23 cellular contexts compared by ENCODE assay signal in the genomic region with DNA sequence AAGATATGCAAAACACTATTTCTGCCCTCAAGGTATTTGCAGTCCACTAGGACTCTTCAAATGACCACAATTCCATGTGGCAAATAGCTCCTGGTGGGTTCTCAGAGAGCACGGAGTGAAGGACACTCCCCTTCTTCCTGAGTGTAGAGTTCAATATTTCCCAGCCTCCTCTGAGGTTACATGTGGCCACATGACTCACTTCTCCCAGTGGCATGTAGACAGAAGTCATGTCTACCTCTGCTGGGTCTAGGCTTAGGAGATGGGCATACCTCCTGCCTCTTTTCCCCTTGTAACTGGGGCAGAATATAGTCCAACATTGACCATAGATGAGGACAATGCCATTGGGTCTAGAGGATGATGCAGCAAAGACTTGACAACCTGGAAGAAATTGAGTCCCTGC.
DNase-seq lines count a peak whose midpoint lies in the region; ATAC-seq, FAIRE-seq and TF ChIP-seq lines count a peak whose summit lies in the region.
"Had no signal": no experiment of that assay in that cellular context is flagged by ENCODE, and none has a peak within 500 bp of the region (broad histone marks: within the 10 kb centered on the region; RNA-seq: fewer than 3 reads in every experiment).

No MANE protein-coding gene starts in this region.

- peaks cover 2% of the 10 kb centered on the region for H3K27me3 Mint-ChIP-seq in activated CD8-positive, alpha-beta memory T cell treated with anti-CD3 and anti-CD28 coated beads, Interleukin-2, amount 10 ng/mL, durations not matched to agents 7 days and 5 days

- H3K9me3 Mint-ChIP-seq in activated CD8-positive, alpha-beta memory T cell treated with anti-CD3 and anti-CD28 coated beads, Interleukin-2, amount 10 ng/mL, durations not matched to agents 7 days and 5 days (ENCODE audit: low read depth) = no peaks in the 10 kb centered on the region

- CTCF ChIA-PET in activated CD8-positive, alpha-beta memory T cell treated with anti-CD3 and anti-CD28 coated beads, Interleukin-2, amount 10 ng/mL, durations not matched to agents 7 days and 5 days (lab: Charles Lee) = no interaction called here

- H3K4me3 Mint-ChIP-seq in activated CD8-positive, alpha-beta memory T cell treated with anti-CD3 and anti-CD28 coated beads, Interleukin-2, amount 10 ng/mL, durations not matched to agents 7 days and 5 days = no peak overlapping the region
- H3K4me3 Mint-ChIP-seq: CD4-positive, alpha-beta memory T cell had no signal

- no peaks in the 10 kb centered on the region for H3K27me3 ChIP-seq in WERI-Rb-1 (ENCODE audit: insufficient read depth, low read depth, severe bottlenecking)
- H3K27me3 ChIP-seq in small intestine (ENCODE audit: control insufficient read depth in 2 of 2, insufficient read depth in 2 of 2, low read length in 2 of 2) = no peaks in the 10 kb centered on the region
- H3K27me3 ChIP-seq: BE2C had no signal

- WGBS in small intestine, 3 donors = 28 to 43% (median 38%) methylated on average over 1 of the region's 1 CpG

- ATAC-seq in activated CD8-positive, alpha-beta memory T cell treated with anti-CD3 and anti-CD28 coated beads, Interleukin-2, amount 10 ng/mL, durations not matched to agents 7 days and 5 days = no peak
- ATAC-seq: A549, HepG2 had no signal

- H3K4me3 ChIP-seq in NB4 (ENCODE audit: low read depth, low read length) (no peak overlapping the region), WERI-Rb-1 (ENCODE audit: low read depth, low read length) (no peak overlapping the region), small intestine (ENCODE audit: low read depth in 1 of 2, low read length in 2 of 2) (no peak overlapping the region)
- H3K4me3 ChIP-seq: A549, HAP-1 had no signal

- peaks cover 4 to 5% of the 10 kb centered on the region in 2 donors for H3K4me1 ChIP-seq in small intestine (ENCODE audit: control insufficient read depth in 2 of 2, insufficient read depth in 1 of 2, low read depth in 1 of 2, low read length in 1 of 2)
- H3K4me1 ChIP-seq: A549, HAP-1 had no signal

- H3K27ac ChIP-seq in WERI-Rb-1 = peak overlapping the region; percentile 27; the same call in 1 of the 2 replicates
- H3K27ac ChIP-seq in small intestine (ENCODE audit: low read depth in 1 of 2, low read length in 1 of 2) = no peak overlapping the region
- H3K27ac ChIP-seq: A549, C4-2B had no signal

- TF ChIP-seq POLR2A in NB4 (IDR thresholded peaks at IDR 0.05; ENCODE audit: extremely low read depth, insufficient read length) = no peak

- DNase-seq in activated CD8-positive, alpha-beta memory T cell treated with anti-CD3 and anti-CD28 coated beads, Interleukin-2, amount 10 ng/mL, durations not matched to agents 7 days and 5 days = peak; percentile 8
- no peak for DNase-seq in activated CD8-positive, alpha-beta memory T cell treated with anti-CD3 and anti-CD28 coated beads, Interleukin-2, amount 50 U/mL, for 4 hours
- peak; percentile 26 for DNase-seq in NB4 (ENCODE audit: low read depth)
- no peak for DNase-seq in WERI-Rb-1
- peak; percentile 55 for DNase-seq in small intestine
- no peak for DNase-seq in OCI-M2 (lab: John Stamatoyannopoulos, UW; ENCODE audit: unreplicated experiment)
- DNase-seq in GM20000 (ENCODE audit: low spot score) = no peak
- DNase-seq in NCI-H128 (lab: John Stamatoyannopoulos, UW; ENCODE audit: unreplicated experiment) = no peak
- DNase-seq: BE2C; CD4-positive, alpha-beta memory T cell; COR-L47; DMS153; DMS79 treated with DMSO at 0.1 percent for 48 hours; EL had no signal

- H3K9me3 ChIP-seq in WERI-Rb-1 (ENCODE audit: severe bottlenecking) (no peaks in the 10 kb centered on the region), small intestine (ENCODE audit: control insufficient read depth, low read depth) (no peaks in the 10 kb centered on the region)
- H3K9me3 ChIP-seq: A549, BE2C, HAP-1 had no signal

- H3K36me3 ChIP-seq in WERI-Rb-1 (no peaks in the 10 kb centered on the region), small intestine (ENCODE audit: control insufficient read depth in 2 of 2, insufficient read depth in 2 of 2, low read length in 2 of 2) (no peaks in the 10 kb centered on the region)
- H3K36me3 ChIP-seq: BE2C, HAP-1 had no signal

- FAIRE-seq in small intestine (lab: Jason Lieb, UNC) = no peak
- FAIRE-seq: A549, D721Med, G401.6, GM12891, H1, HepG2, HTR-8/SVneo had no signal

- no peak overlapping the region for H3K27ac Mint-ChIP-seq in activated CD8-positive, alpha-beta memory T cell treated with anti-CD3 and anti-CD28 coated beads, Interleukin-2, amount 10 ng/mL, durations not matched to agents 7 days and 5 days
- H3K27ac Mint-ChIP-seq: CD4-positive, alpha-beta memory T cell had no signal

- H3K4me1 Mint-ChIP-seq in activated CD8-positive, alpha-beta memory T cell treated with anti-CD3 and anti-CD28 coated beads, Interleukin-2, amount 10 ng/mL, durations not matched to agents 7 days and 5 days = no peaks in the 10 kb centered on the region
- H3K4me1 Mint-ChIP-seq: CD4-positive, alpha-beta memory T cell had no signal

- TF ChIP-seq CTCF in NB4 (IDR thresholded peaks at IDR 0.05; ENCODE audit: low read depth, low read length) (no peak), WERI-Rb-1 (IDR thresholded peaks at IDR 0.05; ENCODE audit: low read depth, low read length) (no peak), GM20000 (IDR thresholded peaks at IDR 0.05; ENCODE audit: extremely low read depth, missing control alignments) (no peak)

- no peaks in the 10 kb centered on the region for H3K36me3 Mint-ChIP-seq in activated CD8-positive, alpha-beta memory T cell treated with anti-CD3 and anti-CD28 coated beads, Interleukin-2, amount 10 ng/mL, durations not matched to agents 7 days and 5 days
- H3K36me3 Mint-ChIP-seq: CD4-positive, alpha-beta memory T cell had no signal

Comparison
In these comparisons a context has a peak if more than half of its experiments do, and no peak if none do; other contexts are left out.
1. DNase-seq: peak in activated CD8-positive, alpha-beta memory T cell treated with anti-CD3 and anti-CD28 coated beads, Interleukin-2, amount 10 ng/mL, durations not matched to agents 7 days and 5 days (single experiment), NB4 (single experiment) and small intestine (single experiment); none in activated CD8-positive, alpha-beta memory T cell treated with anti-CD3 and anti-CD28 coated beads, Interleukin-2, amount 50 U/mL, for 4 hours (single experiment), WERI-Rb-1 (single experiment), OCI-M2 (single experiment), GM20000 (single experiment) and NCI-H128 (single experiment).